ENCODE assay signal across 17 cellular contexts in the genomic region with DNA sequence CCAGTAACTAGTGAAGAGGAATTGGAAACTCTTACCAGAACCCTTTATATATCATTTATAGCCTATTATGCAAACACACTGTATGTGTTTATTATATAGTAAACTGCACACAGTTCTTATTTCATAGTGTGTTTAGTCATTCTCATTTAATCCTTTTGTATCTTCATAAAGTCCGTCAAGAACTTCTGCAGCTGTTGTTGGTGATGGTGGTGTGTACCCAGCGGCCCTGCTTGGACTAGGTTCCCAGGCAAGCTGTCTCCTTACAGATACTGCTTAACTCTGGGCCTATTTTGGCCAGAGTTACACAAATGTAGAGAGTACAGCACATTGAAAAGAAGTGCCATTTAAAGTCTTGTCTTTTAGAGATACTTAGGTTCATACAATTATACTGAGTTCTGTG.
A peak's percentile ranks its signal among the peaks of the same experiment; 100 is the strongest.
DNase-seq lines count a peak whose midpoint lies in the region; ATAC-seq and TF ChIP-seq lines count a peak whose summit lies in the region.
"Had no signal": no experiment of that assay in that cellular context is flagged by ENCODE, and none has a peak within 500 bp of the region (broad histone marks: within the 10 kb centered on the region; RNA-seq: fewer than 3 reads in every experiment).

No MANE protein-coding gene starts in this region.

- H4K20me1 ChIP-seq in PC-3 (ENCODE audit: low read length): no peaks in the 10 kb centered on the region

- ATAC-seq in PC-3: peak; percentile 68
- ATAC-seq: GM12878 had no signal

- no peak for DNase-seq in PC-3
- peak; percentile 14 for DNase-seq in fibroblast of villous mesenchyme (ENCODE audit: low read depth)
- DNase-seq in skeletal muscle cell (ENCODE audit: low read depth): peak; percentile 8
- no peak for DNase-seq in cerebellar cortex (ENCODE audit: low spot score)
- DNase-seq in activated T-cell treated with anti-CD3 and anti-CD28 coated beads for 4 hours: no peak
- DNase-seq in NCI-H510A treated with DMSO at 0.1 percent for 48 hours (lab: John Stamatoyannopoulos, UW): no peak
- DNase-seq in Caco-2: no peak
- DNase-seq: C1 segment of cervical spinal cord; CD4-positive, alpha-beta memory T cell; DMS 273 treated with DMSO at 0.1 percent for 48 hours; DMS79; EL; GDM1; GOT3; HFFc6 had no signal

- CTCF ChIA-PET in PC-3 (lab: Charles Lee): no interaction called here
- CTCF ChIA-PET in Caco-2 (lab: Charles Lee): no interaction called here

- H3K36me3 ChIP-seq in PC-3 (ENCODE audit: low read depth, low read length) (no peaks in the 10 kb centered on the region), Caco-2 (ENCODE audit: control insufficient read depth, insufficient read depth, low read length) (no peaks in the 10 kb centered on the region)
- H3K36me3 ChIP-seq: HAP-1 had no signal

- H2AFZ ChIP-seq in PC-3 (ENCODE audit: low read length): no peak overlapping the region

- H3K27me3 Mint-ChIP-seq in Caco-2 (ENCODE audit: insufficient read depth, unreplicated experiment): peaks cover 5% of the 10 kb centered on the region

- no peaks in the 10 kb centered on the region for H3K4me1 Mint-ChIP-seq in Caco-2 (ENCODE audit: low read depth, unreplicated experiment)
- H3K4me1 Mint-ChIP-seq: CD4-positive, alpha-beta memory T cell had no signal

- H3K36me3 Mint-ChIP-seq in Caco-2 (ENCODE audit: insufficient read depth, unreplicated experiment): no peaks in the 10 kb centered on the region
- H3K36me3 Mint-ChIP-seq: CD4-positive, alpha-beta memory T cell had no signal

- H3F3A ChIP-seq in PC-3 (ENCODE audit: low read length, unreplicated experiment): no peaks in the 10 kb centered on the region

- H3K9me2 ChIP-seq in PC-3 (replicated peaks; ENCODE audit: low read length): no peaks in the 10 kb centered on the region

- no peak overlapping the region for H3K4me3 ChIP-seq in PC-3 (ENCODE audit: low read length)
- H3K4me3 ChIP-seq in fibroblast of villous mesenchyme (ENCODE audit: low read depth, low read length): no peak overlapping the region
- no peak overlapping the region for H3K4me3 ChIP-seq in skeletal muscle cell (ENCODE audit: low read depth, low read length)
- H3K4me3 ChIP-seq in Caco-2 (ENCODE audit: low read depth, low read length): no peak overlapping the region
- H3K4me3 ChIP-seq: GM12878, HAP-1 had no signal

- no peak overlapping the region for H3K4me2 ChIP-seq in PC-3 (ENCODE audit: low read length)

- no peak overlapping the region for H3K9ac ChIP-seq in PC-3 (ENCODE audit: low read length)

- H3K79me2 ChIP-seq in PC-3 (ENCODE audit: low read length): no peaks in the 10 kb centered on the region

- no TSS peak for BruUV-seq in PC-3 (replicated peaks; lab: Mats Ljungman, UMichigan)
- no TSS peak for BruUV-seq in Caco-2 (replicated peaks; lab: Mats Ljungman, UMichigan)

- POLR2A ChIA-PET in PC-3 (lab: Charles Lee; ENCODE audit: unreplicated experiment): no interaction called here
- POLR2A ChIA-PET in Caco-2 (lab: Charles Lee): no interaction called here

- H3K4me3 Mint-ChIP-seq in Caco-2 (ENCODE audit: unreplicated experiment): no peak overlapping the region
- H3K4me3 Mint-ChIP-seq: CD4-positive, alpha-beta memory T cell; HFFc6 had no signal

- H3K4me1 ChIP-seq in PC-3 (ENCODE audit: insufficient read depth, low read length): no peaks in the 10 kb centered on the region
- no peaks in the 10 kb centered on the region for H3K4me1 ChIP-seq in Caco-2
- H3K4me1 ChIP-seq: HAP-1 had no signal

- H3K27ac ChIP-seq in PC-3 (ENCODE audit: low read length): no peak overlapping the region

- no peak overlapping the region for H3K27ac Mint-ChIP-seq in Caco-2 (ENCODE audit: unreplicated experiment)
- H3K27ac Mint-ChIP-seq: CD4-positive, alpha-beta memory T cell; HFFc6 had no signal

- H3K9me3 ChIP-seq in PC-3 (ENCODE audit: low read length) (no peaks in the 10 kb centered on the region), Caco-2 (0 out of 2 replicates have a peak, but pooled peaks cover 5% of the 10 kb centered on the region)
- H3K9me3 ChIP-seq: HAP-1 had no signal

- intact Hi-C loops in PC-3 (cut with micrococcal nuclease) (no loop called here), Caco-2 (cut with micrococcal nuclease; ENCODE audit: unreplicated experiment) (no loop called here)

- H3K9me3 Mint-ChIP-seq in Caco-2 (ENCODE audit: unreplicated experiment): peaks cover 12% of the 10 kb centered on the region

- TF ChIP-seq CTCF in PC-3 (conservative IDR thresholded peaks at IDR 0.05; ENCODE audit: low read depth, low read length) (no peak), fibroblast of villous mesenchyme (IDR thresholded peaks at IDR 0.05; ENCODE audit: insufficient read depth, low read depth, low read length) (no peak), Caco-2 (IDR thresholded peaks at IDR 0.05; ENCODE audit: insufficient read depth in 1 of 2, low read depth in 1 of 2, low read length in 1 of 2, severe bottlenecking in 1 of 2, unreplicated experiment in 1 of 2) (no peak)

- H3K27me3 ChIP-seq in PC-3 (ENCODE audit: low read length): no peaks in the 10 kb centered on the region
- no peaks in the 10 kb centered on the region for H3K27me3 ChIP-seq in Caco-2 (replicated peaks; ENCODE audit: control insufficient read depth, insufficient read depth, low read length)

Comparison
In these comparisons a context has a peak if more than half of its experiments do, and no peak if none do; other contexts are left out.
1. DNase-seq: peak in fibroblast of villous mesenchyme (single experiment) and skeletal muscle cell (single experiment); none in PC-3 (single experiment), cerebellar cortex (single experiment), activated T-cell treated with anti-CD3 and anti-CD28 coated beads for 4 hours (single experiment), NCI-H510A treated with DMSO at 0.1 percent for 48 hours (single experiment) and Caco-2 (0 of 2).